ENCODE assay signal across 10 cellular contexts in genomic region chr7:68321076-68321639, GRCh38.
DNase-seq lines count a peak whose midpoint lies in the region; ATAC-seq, FAIRE-seq and TF ChIP-seq lines count a peak whose summit lies in the region.
"Had no signal": no experiment of that assay in that cellular context is flagged by ENCODE, and none has a peak within 500 bp of the region (broad histone marks: within the 10 kb centered on the region; RNA-seq: fewer than 3 reads in every experiment).

No MANE protein-coding gene starts in this region.

- H3K4me3 ChIP-seq in right atrium auricular region (no peak overlapping the region), suprapubic skin (no peak overlapping the region), small intestine (ENCODE audit: low read depth in 1 of 2, low read length in 2 of 2) (no peak overlapping the region)
- no peak overlapping the region for H3K4me3 ChIP-seq in CD8-positive, alpha-beta T cell (ENCODE audit: low read depth, low read length)
- H3K4me3 ChIP-seq: vagina had no signal

- H3K27ac Mint-ChIP-seq in CD8-positive, alpha-beta T cell: no peak overlapping the region
- H3K27ac Mint-ChIP-seq: activated T-cell treated with anti-CD3 and anti-CD28 coated beads, Interleukin-2, amount 50 U/mL, for 24 hours had no signal

- POLR2A ChIA-PET in CD8-positive, alpha-beta T cell (lab: Charles Lee): no interaction called here

- H3K4me1 ChIP-seq in right atrium auricular region (peaks cover 0 to 22% of the 10 kb centered on the region in 2 donors), suprapubic skin (peaks cover 17% of the 10 kb centered on the region), small intestine (ENCODE audit: control insufficient read depth in 2 of 2, insufficient read depth in 1 of 2, low read depth in 1 of 2, low read length in 1 of 2) (no peaks in the 10 kb centered on the region)
- no peaks in the 10 kb centered on the region for H3K4me1 ChIP-seq in CD8-positive, alpha-beta T cell (ENCODE audit: insufficient read depth, low read length)

- H3K9me3 Mint-ChIP-seq in CD8-positive, alpha-beta T cell: peaks cover 8% of the 10 kb centered on the region

- no peaks in the 10 kb centered on the region for H3K36me3 Mint-ChIP-seq in CD8-positive, alpha-beta T cell

- peak; percentile 83 for DNase-seq in NCI-H1436 (lab: John Stamatoyannopoulos, UW)
- peak; percentile 96 for DNase-seq in RPMI8226
- DNase-seq in right atrium auricular region (ENCODE audit: low spot score): no peak
- peak in 1 of 2 donors; percentile 59 for DNase-seq in suprapubic skin (ENCODE audit: low spot score in 2 of 2)
- no peak for DNase-seq in D721Med (ENCODE audit: insufficient read length, low spot score)
- DNase-seq in small intestine: no peak
- no peak for DNase-seq in CD8-positive, alpha-beta T cell
- DNase-seq: activated T-cell treated with anti-CD3 and anti-CD28 coated beads, Interleukin-2, amount 50 U/mL, for 24 hours had no signal

- no peaks in the 10 kb centered on the region for H3K36me3 ChIP-seq in right atrium auricular region
- no peaks in the 10 kb centered on the region for H3K36me3 ChIP-seq in suprapubic skin
- H3K36me3 ChIP-seq in small intestine (ENCODE audit: control insufficient read depth in 2 of 2, insufficient read depth in 2 of 2, low read length in 2 of 2): no peaks in the 10 kb centered on the region
- H3K36me3 ChIP-seq in CD8-positive, alpha-beta T cell (ENCODE audit: insufficient read depth, low read length): no peaks in the 10 kb centered on the region
- H3K36me3 ChIP-seq: vagina had no signal

- FAIRE-seq in D721Med (lab: Jason Lieb, UNC) (no peak), small intestine (lab: Jason Lieb, UNC) (no peak)

- no peak for TF ChIP-seq CTCF in right atrium auricular region (IDR thresholded peaks at IDR 0.05)
- no peak for TF ChIP-seq CTCF in suprapubic skin (IDR thresholded peaks at IDR 0.05)
- TF ChIP-seq CTCF in D721Med (IDR thresholded peaks at IDR 0.05; ENCODE audit: insufficient read depth, missing control alignments): no peak
- no peak for TF ChIP-seq CTCF in CD8-positive, alpha-beta T cell (IDR thresholded peaks at IDR 0.05)

- intact Hi-C loops in CD8-positive, alpha-beta T cell (cut with DNase I, micrococcal nuclease): no loop called here

- TF ChIP-seq EP300 in suprapubic skin (IDR thresholded peaks at IDR 0.05): no peak

- H3K27me3 ChIP-seq in right atrium auricular region: no peaks in the 10 kb centered on the region
- no peaks in the 10 kb centered on the region for H3K27me3 ChIP-seq in suprapubic skin
- no peaks in the 10 kb centered on the region for H3K27me3 ChIP-seq in small intestine (ENCODE audit: control insufficient read depth in 2 of 2, insufficient read depth in 2 of 2, low read length in 2 of 2)
- no peaks in the 10 kb centered on the region for H3K27me3 ChIP-seq in CD8-positive, alpha-beta T cell (ENCODE audit: insufficient read depth, low read length)
- H3K27me3 ChIP-seq: vagina had no signal

- H3K4me3 Mint-ChIP-seq in CD8-positive, alpha-beta T cell: no peak overlapping the region
- H3K4me3 Mint-ChIP-seq: activated T-cell treated with anti-CD3 and anti-CD28 coated beads, Interleukin-2, amount 50 U/mL, for 24 hours had no signal

- no peaks in the 10 kb centered on the region for H3K9me3 ChIP-seq in right atrium auricular region
- H3K9me3 ChIP-seq in suprapubic skin: no peaks in the 10 kb centered on the region
- H3K9me3 ChIP-seq in small intestine (ENCODE audit: control insufficient read depth, low read depth): no peaks in the 10 kb centered on the region
- H3K9me3 ChIP-seq in CD8-positive, alpha-beta T cell (ENCODE audit: low read length): no peaks in the 10 kb centered on the region
- H3K9me3 ChIP-seq: vagina had no signal

- no peaks in the 10 kb centered on the region for H3K27me3 Mint-ChIP-seq in CD8-positive, alpha-beta T cell (ENCODE audit: low read depth)
- H3K27me3 Mint-ChIP-seq: activated T-cell treated with anti-CD3 and anti-CD28 coated beads, Interleukin-2, amount 50 U/mL, for 24 hours had no signal

- H3K27ac ChIP-seq in right atrium auricular region (peak overlapping the region; percentile 76 to 77), suprapubic skin (peak overlapping the region; percentile 24), small intestine (ENCODE audit: low read depth in 1 of 2, low read length in 1 of 2) (no peak overlapping the region)
- no peak overlapping the region for H3K27ac ChIP-seq in CD8-positive, alpha-beta T cell (ENCODE audit: low read depth, low read length)
- H3K27ac ChIP-seq: vagina had no signal

- no peak for ATAC-seq in CD8-positive, alpha-beta T cell
- no peak for ATAC-seq in GM18861 (IDR thresholded peaks at IDR 0.05; ENCODE audit: unreplicated experiment)

- TF ChIP-seq POLR2A in suprapubic skin (IDR thresholded peaks at IDR 0.05): no peak

- 12% methylated on average over 4 of the region's 4 CpGs for WGBS in suprapubic skin
- 7 to 19% (median 13%) methylated on average over 4 of the region's 4 CpGs for WGBS in small intestine, 3 donors

- CTCF ChIA-PET in CD8-positive, alpha-beta T cell (lab: Charles Lee): no interaction called here

- no peaks in the 10 kb centered on the region for H3K4me1 Mint-ChIP-seq in CD8-positive, alpha-beta T cell (ENCODE audit: low read depth)

Comparison
In these comparisons a context has a peak if more than half of its experiments do, and no peak if none do; other contexts are left out.
1. DNase-seq: peak in NCI-H1436 (single experiment) and RPMI8226 (single experiment); none in right atrium auricular region (single experiment), D721Med (single experiment), small intestine (single experiment) and CD8-positive, alpha-beta T cell (0 of 7).
2. H3K27ac ChIP-seq: peak in right atrium auricular region (2 of 2) and suprapubic skin (single experiment); none in small intestine (0 of 2) and CD8-positive, alpha-beta T cell (single experiment).